ENCODE assay signal across 8 cellular contexts in the genomic region with DNA sequence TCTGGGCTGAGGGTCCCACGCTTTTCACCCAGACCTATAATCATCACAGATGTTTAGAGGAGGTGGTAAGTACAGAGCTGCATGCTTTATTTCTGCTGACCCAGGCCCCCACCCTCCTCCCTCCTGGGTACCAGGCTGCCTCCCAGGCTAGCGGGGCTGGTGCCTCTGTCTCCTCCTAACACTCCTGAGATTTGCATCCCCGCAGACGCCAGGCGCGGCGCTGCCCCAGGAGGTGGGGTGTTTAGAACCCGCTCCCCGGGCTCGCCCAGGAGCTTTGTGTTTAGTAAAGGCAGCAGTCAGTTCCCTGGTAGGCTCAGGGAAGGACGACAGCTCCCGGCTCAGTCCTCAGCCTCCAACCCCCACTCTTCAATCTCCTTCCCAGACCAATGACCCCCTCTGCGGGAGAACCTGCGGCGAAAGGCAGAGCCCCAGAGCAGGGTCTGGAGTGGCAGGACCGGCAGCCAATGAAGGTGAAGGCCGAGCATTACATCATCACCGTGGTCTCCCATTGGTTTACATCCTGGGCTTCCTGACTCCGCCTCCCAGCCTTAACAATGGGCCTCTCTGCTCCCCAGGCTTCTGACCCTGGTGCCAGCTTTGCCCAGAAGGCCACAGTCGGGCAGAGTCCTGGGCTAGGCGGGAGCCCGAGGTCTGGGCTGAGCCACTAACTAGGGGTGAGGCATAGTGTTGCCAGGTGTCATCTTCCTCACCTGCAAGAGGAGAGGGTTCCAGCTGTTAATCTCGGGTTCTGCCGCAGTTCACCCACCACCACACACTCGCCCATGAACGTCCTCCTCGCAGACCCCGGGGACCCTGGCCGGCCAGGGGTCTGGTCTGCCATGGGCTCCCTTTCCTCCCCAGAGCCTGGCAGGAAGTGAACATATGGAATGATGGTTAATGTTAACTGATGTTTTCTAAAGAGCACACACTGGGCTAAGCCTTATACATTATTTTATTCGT. TPM values are rescaled to one million over a fixed set of nuclear protein-coding genes. Genes with fewer than 3 reads are reported as not detected.
A peak's percentile ranks its signal among the peaks of the same experiment; 100 is the strongest.
DNase-seq lines count a peak whose midpoint lies in the region; ATAC-seq, FAIRE-seq and TF ChIP-seq lines count a peak whose summit lies in the region.

No MANE protein-coding gene starts in this region.

- no peak overlapping the region for H3K4me2 ChIP-seq in HepG2 (ENCODE audit: low read depth, low read length)

- WGBS in HepG2 (ENCODE audit: low lambda C conversion rate) = 54% methylated on average over 10 of the region's 30 CpGs

- no peaks in the 10 kb centered on the region for H3K79me2 ChIP-seq in HepG2 (ENCODE audit: insufficient read depth, low read length)

- peak; percentile 65 for ATAC-seq in HepG2
- peak; percentile 72 for ATAC-seq in thoracic aorta (ENCODE audit: insufficient number of reproducible peaks, low FRiP score, low read depth)
- ATAC-seq in GM18517 (IDR thresholded peaks at IDR 0.05; ENCODE audit: unreplicated experiment) = no peak
- ATAC-seq in GM19035 (IDR thresholded peaks at IDR 0.05; ENCODE audit: unreplicated experiment) = no peak

- no peak for TF ChIP-seq CTCF in HepG2 (CRISPR knock-in tag; IDR thresholded peaks at IDR 0.05)
- TF ChIP-seq CTCF in thoracic aorta (IDR thresholded peaks at IDR 0.05) = no peak

- no peak for TF ChIP-seq POLR2A in HepG2 (IDR thresholded peaks at IDR 0.05; ENCODE audit: insufficient read depth in 1 of 2, low read depth in 2 of 2, low read length in 2 of 2)

- H3K27ac ChIP-seq in duodenal mucosa (ENCODE audit: low read depth, low read length) = no peak overlapping the region
- no peak overlapping the region for H3K27ac ChIP-seq in HepG2 (ENCODE audit: extremely low read length, insufficient read depth, low read length)
- no peak overlapping the region for H3K27ac ChIP-seq in thoracic aorta

- in situ Hi-C loops in HepG2 (cut with HindIII; ENCODE audit: extremely low pct_ligation_motif_present, low pct_unique_long_range_greater_than_20kb) = no loop called here

- intact Hi-C loops in HepG2 (cut with micrococcal nuclease; ENCODE audit: unreplicated experiment) = no loop called here

- H4K20me1 ChIP-seq in HepG2 (ENCODE audit: insufficient read depth, low read length) = no peaks in the 10 kb centered on the region

- H3K36me3 ChIP-seq in duodenal mucosa (ENCODE audit: control insufficient read depth in 1 of 2, insufficient read depth in 2 of 2, low read length in 2 of 2) (no peaks in the 10 kb centered on the region), HepG2 (replicated peaks in 1 of 2; ENCODE audit: control insufficient read depth in 1 of 2, insufficient read depth in 2 of 2, low read length in 2 of 2) (no peaks in the 10 kb centered on the region), thoracic aorta (no peaks in the 10 kb centered on the region)

- H3K4me3 ChIP-seq in duodenal mucosa (ENCODE audit: low read depth in 1 of 2, low read length in 2 of 2) (peak overlapping the region; percentile 62 to 65), HepG2 (replicated peaks in 1 of 3; ENCODE audit: insufficient read depth in 1 of 3, low read depth in 2 of 3, low read length in 3 of 3) (no peak overlapping the region), thoracic aorta (peak overlapping the region; percentile 61)

- no peak for FAIRE-seq in HepG2 (lab: Jason Lieb, UNC)

- no peaks in the 10 kb centered on the region for H3K27me3 ChIP-seq in duodenal mucosa (ENCODE audit: control insufficient read depth in 1 of 2, insufficient read depth in 2 of 2, low read length in 2 of 2)
- H3K27me3 ChIP-seq in HepG2 (ENCODE audit: control insufficient read depth in 1 of 2, insufficient read depth in 2 of 2, low read length in 2 of 2) = peaks cover 0 to 15% of the 10 kb centered on the region in 2 experiments; a peak in 3 of 5 replicates
- no peaks in the 10 kb centered on the region for H3K27me3 ChIP-seq in thoracic aorta (replicated peaks; ENCODE audit: insufficient read depth)

- DNase-seq in EL (peak; percentile 87), NCI-H446 treated with DMSO at 0.1 percent for 48 hours (lab: John Stamatoyannopoulos, UW) (peak; percentile 19), HepG2 (ENCODE audit: low spot score) (peak; percentile 33), thoracic aorta (ENCODE audit: low spot score) (peak; percentile 33)
- DNase-seq in activated CD4-positive, alpha-beta T cell treated with anti-CD3 and anti-CD28 coated beads for 1 hour = no peak

- H3K9me3 ChIP-seq in duodenal mucosa (ENCODE audit: control insufficient read depth in 1 of 2, low read length in 2 of 2) (no peaks in the 10 kb centered on the region), HepG2 (ENCODE audit: low read length) (no peaks in the 10 kb centered on the region), thoracic aorta (no peaks in the 10 kb centered on the region)

- BruUV-seq in HepG2 (replicated peaks; lab: Mats Ljungman, UMichigan) = no TSS peak

- H3K9ac ChIP-seq in duodenal mucosa (ENCODE audit: low read depth in 1 of 2, low read length in 2 of 2) (peak overlapping the region; percentile 72 to 80), HepG2 (ENCODE audit: insufficient read depth, low read depth, low read length) (no peak overlapping the region)

- TF ChIP-seq EP300 in HepG2 (IDR thresholded peaks at IDR 0.05; ENCODE audit: low read depth in 2 of 2, low read length in 2 of 2) (no peak), HepG2 (CRISPR knock-in tag; IDR thresholded peaks at IDR 0.05; ENCODE audit: borderline replicate concordance) (no peak)

- no peak overlapping the region for H2AFZ ChIP-seq in HepG2 (ENCODE audit: low read length)

- CTCF ChIA-PET in HepG2 (lab: Yijun Ruan, JAX; ENCODE audit: low intra/inter-chr PET ratio, low total read pairs) = no interaction called here

- peaks cover 16 to 22% of the 10 kb centered on the region in 2 donors for H3K4me1 ChIP-seq in duodenal mucosa (ENCODE audit: control insufficient read depth in 1 of 2, insufficient read depth in 2 of 2, low read length in 2 of 2)
- 0 out of 2 replicates have a peak, but pooled peaks cover 5% of the 10 kb centered on the region for H3K4me1 ChIP-seq in HepG2 (ENCODE audit: insufficient read depth, low read length)
- H3K4me1 ChIP-seq in thoracic aorta (ENCODE audit: control insufficient read depth in 1 of 2, low read depth in 2 of 2) = peaks cover 0 to 12% of the 10 kb centered on the region in 2 donors

- POLR2A ChIA-PET in HepG2 (lab: Yijun Ruan, JAX) = no interaction called here

- TF ChIP-seq RAD21 in HepG2 (CRISPR knock-in tag; IDR thresholded peaks at IDR 0.05) = no peak

TF ChIP-seq in HepG2, 621 proteins besides CTCF, POLR2A, EP300 and RAD21 (continues in another document):
- TF ChIP-seq, protein P1, sequence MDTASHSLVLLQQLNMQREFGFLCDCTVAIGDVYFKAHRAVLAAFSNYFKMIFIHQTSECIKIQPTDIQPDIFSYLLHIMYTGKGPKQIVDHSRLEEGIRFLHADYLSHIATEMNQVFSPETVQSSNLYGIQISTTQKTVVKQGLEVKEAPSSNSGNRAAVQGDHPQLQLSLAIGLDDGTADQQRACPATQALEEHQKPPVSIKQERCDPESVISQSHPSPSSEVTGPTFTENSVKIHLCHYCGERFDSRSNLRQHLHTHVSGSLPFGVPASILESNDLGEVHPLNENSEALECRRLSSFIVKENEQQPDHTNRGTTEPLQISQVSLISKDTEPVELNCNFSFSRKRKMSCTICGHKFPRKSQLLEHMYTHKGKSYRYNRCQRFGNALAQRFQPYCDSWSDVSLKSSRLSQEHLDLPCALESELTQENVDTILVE (CRISPR knock-in tag; IDR thresholded peaks at IDR 0.05) = no peak
- TF ChIP-seq PHF20 (CRISPR knock-in tag; IDR thresholded peaks at IDR 0.05) (no peak), ZBTB42 (CRISPR knock-in tag; IDR thresholded peaks at IDR 0.05) (no peak), ZNF589 (CRISPR knock-in tag; conservative IDR thresholded peaks at IDR 0.05) (no peak), RORA (CRISPR knock-in tag; IDR thresholded peaks at IDR 0.05) (no peak), AKAP8 (CRISPR knock-in tag; IDR thresholded peaks at IDR 0.05) (no peak), ZNF121 (CRISPR knock-in tag; IDR thresholded peaks at IDR 0.05) (no peak), SP2 (CRISPR knock-in tag; IDR thresholded peaks at IDR 0.05) (peak; percentile 72), ZNF441 (CRISPR knock-in tag; IDR thresholded peaks at IDR 0.05; ENCODE audit: borderline replicate concordance) (no peak)
- TF ChIP-seq, protein P2, sequence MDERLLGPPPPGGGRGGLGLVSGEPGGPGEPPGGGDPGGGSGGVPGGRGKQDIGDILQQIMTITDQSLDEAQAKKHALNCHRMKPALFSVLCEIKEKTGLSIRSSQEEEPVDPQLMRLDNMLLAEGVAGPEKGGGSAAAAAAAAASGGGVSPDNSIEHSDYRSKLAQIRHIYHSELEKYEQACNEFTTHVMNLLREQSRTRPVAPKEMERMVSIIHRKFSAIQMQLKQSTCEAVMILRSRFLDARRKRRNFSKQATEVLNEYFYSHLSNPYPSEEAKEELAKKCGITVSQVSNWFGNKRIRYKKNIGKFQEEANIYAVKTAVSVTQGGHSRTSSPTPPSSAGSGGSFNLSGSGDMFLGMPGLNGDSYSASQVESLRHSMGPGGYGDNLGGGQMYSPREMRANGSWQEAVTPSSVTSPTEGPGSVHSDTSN (CRISPR knock-in tag; IDR thresholded peaks at IDR 0.05) = peak; percentile 84

RNA-seq across cellular contexts. Expression of a gene that starts 57.5 kb away (rescaled TPM):
- 238 and 346 TPM in 2 replicates for total RNA-seq in HepG2 (2016; rRNA removed; fragmentation: Illumina TruSeq; extraction: Trizol)
- total RNA-seq in HepG2 (2016; cell fraction: cytosol; rRNA removed; fragmentation: Illumina TruSeq; extraction: Trizol; ENCODE audit: low read depth) = 29.6 and 47.4 TPM in 2 replicates
- total RNA-seq in HepG2 (2016; cell fraction: insoluble cytoplasmic fraction; rRNA removed; fragmentation: Illumina TruSeq; extraction: Trizol) = 242 and 366 TPM in 2 replicates
- 98.2 and 111 TPM in 2 replicates for total RNA-seq in HepG2 (2016; cell fraction: membrane; rRNA removed; fragmentation: Illumina TruSeq; extraction: Trizol)
- 91.7 and 108 TPM in 2 replicates for total RNA-seq in HepG2 (2016; cell fraction: nucleus; rRNA removed; fragmentation: Illumina TruSeq; extraction: Trizol)
- 80.5 and 110 TPM in 2 replicates for polyA plus RNA-seq in HepG2 (2011; rRNA removed)
- polyA plus RNA-seq in HepG2 (2011; cell fraction: cytosol; rRNA removed) = 96.0 and 112 TPM in 2 replicates
- polyA plus RNA-seq in HepG2 (2011; cell fraction: nucleus; rRNA removed) = 50.1 and 52.3 TPM in 2 replicates
- polyA plus RNA-seq in HepG2 (2012) = 119 and 120 TPM in 2 replicates
- 40.5 and 51.9 TPM in 2 replicates for polyA plus RNA-seq in HepG2 (2016; cell fraction: cytosol; fragmentation: Illumina TruSeq; extraction: Trizol; ENCODE audit: low read depth)
- polyA plus RNA-seq in HepG2 (2016; cell fraction: insoluble cytoplasmic fraction; fragmentation: Illumina TruSeq; extraction: Trizol; ENCODE audit: low read depth) = 366 and 395 TPM in 2 replicates
- polyA plus RNA-seq in HepG2 (2016; cell fraction: membrane; fragmentation: Illumina TruSeq; extraction: Trizol; ENCODE audit: low read depth) = 92.6 and 101 TPM in 2 replicates
- polyA plus RNA-seq in HepG2 (2016; cell fraction: nucleus; fragmentation: Illumina TruSeq; extraction: Trizol; ENCODE audit: insufficient read depth, low read depth) = 160 and 164 TPM in 2 replicates
- polyA minus RNA-seq in HepG2 (2011; rRNA and poly(A)+ RNA removed; ENCODE audit: low replicate concordance) = 189 and 213 TPM in 2 replicates
- 93.2 and 109 TPM in 2 replicates for polyA minus RNA-seq in HepG2 (2011; cell fraction: cytosol; rRNA and poly(A)+ RNA removed)
- 128 and 155 TPM in 2 replicates for polyA minus RNA-seq in HepG2 (2011; cell fraction: nucleus; rRNA and poly(A)+ RNA removed)
- 100 to 1,000 TPM; 355 to 493 TPM for total RNA-seq in thoracic aorta

Comparison
In these comparisons a context has a peak if more than half of its experiments do, and no peak if none do; other contexts are left out.
1. H3K4me3 ChIP-seq: peak in duodenal mucosa (2 of 2) and thoracic aorta (single experiment); none in HepG2 (0 of 3).
2. ATAC-seq: peak in HepG2 (single experiment) and thoracic aorta (single experiment); none in GM18517 (single experiment) and GM19035 (single experiment).